Comparison of ENCODE assay signal across 1 cellular context in genomic region chr2:226703501-226703900, GRCh38.
TF ChIP-seq lines count a peak whose summit lies in the region.

No MANE protein-coding gene starts in this region.

TF ChIP-seq in HCT116, 20 proteins besides CTCF, POLR2A, EP300 and RAD21:
- TF ChIP-seq CEBPB (IDR thresholded peaks at IDR 0.05; ENCODE audit: low read depth) (no peak), EGR1 (IDR thresholded peaks at IDR 0.05; ENCODE audit: low read depth) (no peak), SRF (IDR thresholded peaks at IDR 0.05; ENCODE audit: low read depth) (no peak), ZNF274 (IDR thresholded peaks at IDR 0.05; ENCODE audit: low read depth, low read length) (no peak), CBX3 (IDR thresholded peaks at IDR 0.05; ENCODE audit: low read depth) (no peak), SIN3A (IDR thresholded peaks at IDR 0.05; ENCODE audit: low read depth) (no peak), SP1 (IDR thresholded peaks at IDR 0.05; ENCODE audit: low read depth) (no peak), ZBTB33 (IDR thresholded peaks at IDR 0.05; ENCODE audit: extremely low read depth, insufficient replicate concordance, low read length) (no peak), YY1 (IDR thresholded peaks at IDR 0.05; ENCODE audit: extremely low read depth, insufficient replicate concordance, low read depth, low read length) (no peak), ZFX (IDR thresholded peaks at IDR 0.05) (no peak), EZH2phosphoT487 (IDR thresholded peaks at IDR 0.05; ENCODE audit: borderline replicate concordance) (no peak), MAX (IDR thresholded peaks at IDR 0.05) (no peak), EZH2 (IDR thresholded peaks at IDR 0.05) (no peak), JUND (IDR thresholded peaks at IDR 0.05) (no peak), TCF7L2 (IDR thresholded peaks at IDR 0.05; ENCODE audit: borderline replicate concordance, extremely low read depth, insufficient read depth, insufficient read length) (no peak)
- TF ChIP-seq, protein P1, sequence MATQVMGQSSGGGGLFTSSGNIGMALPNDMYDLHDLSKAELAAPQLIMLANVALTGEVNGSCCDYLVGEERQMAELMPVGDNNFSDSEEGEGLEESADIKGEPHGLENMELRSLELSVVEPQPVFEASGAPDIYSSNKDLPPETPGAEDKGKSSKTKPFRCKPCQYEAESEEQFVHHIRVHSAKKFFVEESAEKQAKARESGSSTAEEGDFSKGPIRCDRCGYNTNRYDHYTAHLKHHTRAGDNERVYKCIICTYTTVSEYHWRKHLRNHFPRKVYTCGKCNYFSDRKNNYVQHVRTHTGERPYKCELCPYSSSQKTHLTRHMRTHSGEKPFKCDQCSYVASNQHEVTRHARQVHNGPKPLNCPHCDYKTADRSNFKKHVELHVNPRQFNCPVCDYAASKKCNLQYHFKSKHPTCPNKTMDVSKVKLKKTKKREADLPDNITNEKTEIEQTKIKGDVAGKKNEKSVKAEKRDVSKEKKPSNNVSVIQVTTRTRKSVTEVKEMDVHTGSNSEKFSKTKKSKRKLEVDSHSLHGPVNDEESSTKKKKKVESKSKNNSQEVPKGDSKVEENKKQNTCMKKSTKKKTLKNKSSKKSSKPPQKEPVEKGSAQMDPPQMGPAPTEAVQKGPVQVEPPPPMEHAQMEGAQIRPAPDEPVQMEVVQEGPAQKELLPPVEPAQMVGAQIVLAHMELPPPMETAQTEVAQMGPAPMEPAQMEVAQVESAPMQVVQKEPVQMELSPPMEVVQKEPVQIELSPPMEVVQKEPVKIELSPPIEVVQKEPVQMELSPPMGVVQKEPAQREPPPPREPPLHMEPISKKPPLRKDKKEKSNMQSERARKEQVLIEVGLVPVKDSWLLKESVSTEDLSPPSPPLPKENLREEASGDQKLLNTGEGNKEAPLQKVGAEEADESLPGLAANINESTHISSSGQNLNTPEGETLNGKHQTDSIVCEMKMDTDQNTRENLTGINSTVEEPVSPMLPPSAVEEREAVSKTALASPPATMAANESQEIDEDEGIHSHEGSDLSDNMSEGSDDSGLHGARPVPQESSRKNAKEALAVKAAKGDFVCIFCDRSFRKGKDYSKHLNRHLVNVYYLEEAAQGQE (IDR thresholded peaks at IDR 0.05; ENCODE audit: low read depth), result no peak
